In the genomic region with DNA sequence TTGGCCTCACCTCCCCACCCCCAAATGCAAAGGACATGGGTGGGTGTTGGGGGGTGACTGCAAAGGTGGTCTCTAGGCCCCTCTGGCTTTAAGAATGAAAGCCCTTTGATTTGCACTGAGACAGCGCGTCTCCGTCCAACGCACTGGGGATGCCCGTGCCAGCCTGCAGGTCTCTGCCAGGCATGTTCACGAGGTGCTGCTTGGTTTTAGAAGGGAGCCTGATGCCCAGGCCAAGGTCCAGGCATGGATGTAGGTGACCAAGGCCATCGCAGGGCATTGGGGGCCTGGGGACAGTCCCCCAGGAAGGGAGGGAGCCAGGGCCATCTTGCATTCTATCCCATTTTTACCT, we compare ENCODE assay signal across 30 cellular contexts.
DNase-seq lines count a peak whose midpoint lies in the region; ATAC-seq, FAIRE-seq and TF ChIP-seq lines count a peak whose summit lies in the region.
"Had no signal": no experiment of that assay in that cellular context is flagged by ENCODE, and none has a peak within 500 bp of the region (broad histone marks: within the 10 kb centered on the region; RNA-seq: fewer than 3 reads in every experiment).

No MANE protein-coding gene starts in this region.

- no peaks in the 10 kb centered on the region; the same call in 2 of the 3 replicates for H3K9me3 ChIP-seq in GM12878 (replicated peaks; ENCODE audit: control insufficient read depth, insufficient read depth, low read length)
- H3K9me3 ChIP-seq in neuronal stem cell (replicated peaks in 1 of 2; ENCODE audit: control insufficient read depth in 2 of 2, insufficient read depth in 1 of 2, low read depth in 1 of 2, low read length in 2 of 2) = peaks cover 0 to 1% of the 10 kb centered on the region in 2 donors
- no peaks in the 10 kb centered on the region for H3K9me3 ChIP-seq in MM.1S (replicated peaks; ENCODE audit: insufficient read depth, low read length)
- no peaks in the 10 kb centered on the region for H3K9me3 ChIP-seq in MG63
- H3K9me3 ChIP-seq: heart right ventricle, testis, vagina had no signal

- H3K4me1 ChIP-seq in GM12878 (ENCODE audit: control insufficient read depth, insufficient read depth, low read length) = peaks cover 49% of the 10 kb centered on the region
- peaks cover 0 to 2% of the 10 kb centered on the region in 2 donors for H3K4me1 ChIP-seq in neuronal stem cell (ENCODE audit: control insufficient read depth in 2 of 2, insufficient read depth in 1 of 2, low read depth in 1 of 2, low read length in 2 of 2)
- H3K4me1 ChIP-seq in MM.1S (ENCODE audit: low read length) = no peaks in the 10 kb centered on the region
- H3K4me1 ChIP-seq: heart right ventricle, testis, vagina had no signal

- H3K4me2 ChIP-seq in GM12878 (ENCODE audit: control insufficient read depth, insufficient read depth) = peak overlapping the region; percentile 59; the same call in 1 of the 2 replicates
- no peak overlapping the region for H3K4me2 ChIP-seq in neuronal stem cell (ENCODE audit: insufficient read depth, low read length, poor library complexity, severe bottlenecking)
- H3K4me2 ChIP-seq in MM.1S (ENCODE audit: low read depth, low read length) = no peak overlapping the region

- no peak overlapping the region; the same call in 1 of the 2 replicates for H3K4me3 ChIP-seq in GM12878
- H3K4me3 ChIP-seq in neuronal stem cell (ENCODE audit: low read length in 2 of 2) = no peak overlapping the region
- no peak overlapping the region for H3K4me3 ChIP-seq in MM.1S (ENCODE audit: low read length)
- H3K4me3 ChIP-seq in MG63 = no peak overlapping the region
- H3K4me3 ChIP-seq: heart right ventricle, lung, SJCRH30, skin epidermis, testis, vagina had no signal

- H3K79me1 ChIP-seq in neuronal stem cell (ENCODE audit: low read depth, low read length) = peaks cover 2% of the 10 kb centered on the region

- H3K4ac ChIP-seq in neuronal stem cell (ENCODE audit: low read length) = no peak overlapping the region

- in situ Hi-C loops in GM12878 (cut with MboI) = no loop called here

- no peak overlapping the region for H2BK15ac ChIP-seq in neuronal stem cell (ENCODE audit: low read length)

- CTCF ChIA-PET in GM12878 (lab: Yijun Ruan, JAX) = no interaction called here

- TF ChIP-seq CTCF in GM12878 (IDR thresholded peaks at IDR 0.05 in 2 of 3, conservative IDR thresholded peaks at IDR 0.05 in 1 of 3; ENCODE audit: control insufficient read depth in 2 of 3, extremely low read depth in 1 of 3, insufficient read depth in 1 of 3, low read depth in 3 of 3, low read length in 3 of 3) (no peak), MM.1S (IDR thresholded peaks at IDR 0.05; ENCODE audit: low read length) (no peak)

- no peak for TF ChIP-seq RAD21 in GM12878 (IDR thresholded peaks at IDR 0.05; ENCODE audit: insufficient read depth, low read depth, low read length)

- 71% methylated on average over 7 of the region's 7 CpGs for WGBS in GM12878 (ENCODE audit: insufficient coverage, insufficient replicate concordance, low lambda C conversion rate, missing lambda C conversion rate)
- no CpG with 5 or more reads among the region's 7 CpGs for WGBS in neuronal stem cell (ENCODE audit: extremely low coverage in 2 of 2, insufficient read length in 2 of 2, insufficient replicate concordance in 1 of 2), 2 donors

- no peak overlapping the region for H4K8ac ChIP-seq in neuronal stem cell (ENCODE audit: low read depth, low read length)

- no peak overlapping the region for H3K14ac ChIP-seq in neuronal stem cell (ENCODE audit: low read length)

- H3K27me3 ChIP-seq in GM12878 (replicated peaks in 1 of 2; ENCODE audit: control insufficient read depth in 2 of 2, insufficient read depth in 2 of 2, low read length in 1 of 2) (no peaks in the 10 kb centered on the region), neuronal stem cell (ENCODE audit: control insufficient read depth in 3 of 3, insufficient read depth in 3 of 3, low read depth in 1 of 3, low read length in 3 of 3) (no peaks in the 10 kb centered on the region), MM.1S (replicated peaks; ENCODE audit: insufficient read depth, low read length) (peaks cover 64% of the 10 kb centered on the region), MG63 (no peaks in the 10 kb centered on the region)
- H3K27me3 ChIP-seq: brain microvascular endothelial cell, heart right ventricle, SJCRH30, testis, vagina had no signal

- no peak overlapping the region for H2AFZ ChIP-seq in GM12878 (ENCODE audit: control insufficient read depth, low read depth, low read length)
- H2AFZ ChIP-seq in neuronal stem cell (ENCODE audit: low read length) = no peak overlapping the region
- no peak overlapping the region for H2AFZ ChIP-seq in MM.1S (ENCODE audit: low read length)

- peak overlapping the region; percentile 39; the same call in 1 of the 2 replicates for H3K9ac ChIP-seq in GM12878 (ENCODE audit: control insufficient read depth, insufficient read depth, low read length)
- no peak overlapping the region for H3K9ac ChIP-seq in neuronal stem cell (ENCODE audit: low read depth, low read length, poor library complexity)
- no peak overlapping the region for H3K9ac ChIP-seq in MM.1S (ENCODE audit: low read length)

- TF ChIP-seq EP300 in GM12878 (IDR thresholded peaks at IDR 0.05; ENCODE audit: borderline replicate concordance in 1 of 2, control insufficient read depth in 1 of 2, low read depth in 2 of 2, low read length in 2 of 2) = no peak

- FAIRE-seq in GM12878 (lab: Jason Lieb, UNC) = no peak
- FAIRE-seq: endothelial cell of umbilical vein, frontal cortex had no signal

- no peak overlapping the region for H4K91ac ChIP-seq in neuronal stem cell (ENCODE audit: low read depth, low read length, poor library complexity)

- H2AK5ac ChIP-seq in neuronal stem cell (ENCODE audit: low read depth, low read length) = no peak overlapping the region

- no peaks in the 10 kb centered on the region for H3K9me2 ChIP-seq in MM.1S (replicated peaks; ENCODE audit: insufficient read depth, low read length)

- SMC1A ChIA-PET in GM12878 (lab: Charles Lee; ENCODE audit: uncharacterized antibody, unreplicated experiment) = no interaction called here

- TF ChIP-seq POLR2A in GM12878 (IDR thresholded peaks at IDR 0.05; ENCODE audit: low read depth, low read length) = no peak

- no peak overlapping the region for H2BK12ac ChIP-seq in neuronal stem cell (ENCODE audit: low read length)

- H2BK120ac ChIP-seq in neuronal stem cell (ENCODE audit: low read depth, low read length) = no peak overlapping the region

- peak overlapping the region; percentile 75 for H3K23ac ChIP-seq in neuronal stem cell (ENCODE audit: low read depth, low read length, poor library complexity)

- peak overlapping the region; percentile 35 for H3K27ac ChIP-seq in GM12878 (ENCODE audit: control insufficient read depth, insufficient read depth)
- no peak overlapping the region for H3K27ac ChIP-seq in neuronal stem cell (replicated peaks; ENCODE audit: low read length)
- no peak overlapping the region; the same call in 1 of the 2 replicates for H3K27ac ChIP-seq in MM.1S (ENCODE audit: low read length)
- H3K27ac ChIP-seq: brain microvascular endothelial cell, heart right ventricle, SJCRH30, skin epidermis, testis, vagina, VCaP had no signal

- no TSS peak for BruUV-seq in GM12878 (replicated peaks; lab: Mats Ljungman, UMichigan)

- H3K18ac ChIP-seq in neuronal stem cell (ENCODE audit: low read length) = peak overlapping the region; percentile 64

- intact Hi-C loops in GM12878 (cut with micrococcal nuclease; ENCODE audit: unreplicated experiment) = no loop called here

- H4K20me1 ChIP-seq in GM12878 (ENCODE audit: control insufficient read depth, insufficient read depth) (no peaks in the 10 kb centered on the region), MM.1S (ENCODE audit: insufficient read depth, low read length) (no peaks in the 10 kb centered on the region)

- ATAC-seq in GM12878 = no peak
- no peak for ATAC-seq in HG03442 (IDR thresholded peaks at IDR 0.05; ENCODE audit: unreplicated experiment)
- ATAC-seq: heart right ventricle; natural killer cell; stimulated activated naive CD8-positive, alpha-beta T cell treated with anti-CD3 and anti-CD28 coated beads, Interleukin-15, Interleukin-2, amounts not matched to agents 100 U/mL and 50 U/mL, for 24 hours had no signal

- RAD21 ChIA-PET in GM12878 (lab: Charles Lee; ENCODE audit: unreplicated experiment) = no interaction called here

- H3F3A ChIP-seq in MM.1S (ENCODE audit: insufficient read depth, low read length) = no peaks in the 10 kb centered on the region

- H2BK5ac ChIP-seq in neuronal stem cell (ENCODE audit: low read length) = peak overlapping the region; percentile 39

- DNase-seq in activated effector memory CD4-positive, alpha-beta T cell treated with anti-CD3 and anti-CD28 coated beads, Interleukin-2, amount 50 U/mL, for 16 hours = peak; percentile 50
- DNase-seq in activated effector memory CD4-positive, alpha-beta T cell treated with Interleukin-2 at 50 U/mL for 16 hours = no peak
- no peak for DNase-seq in GM12878 (ENCODE audit: low read depth, low spot score)
- no peak for DNase-seq in neuronal stem cell (ENCODE audit: low spot score)
- DNase-seq in ureter (ENCODE audit: low spot score) = peak; percentile 28
- DNase-seq in MM.1S = no peak
- DNase-seq in MG63 = no peak
- DNase-seq: activated CD4-positive, alpha-beta T cell treated with anti-CD3 and anti-CD28 coated beads for 48 hours; AML-193; amygdala; brain microvascular endothelial cell; CD4-positive, alpha-beta T cell; Karpas-422; kidney glomerular epithelial cell; natural killer cell; NCI-H1436 treated with DMSO at 0.1 percent for 48 hours; occipital lobe; SJCRH30; stimulated activated naive CD8-positive, alpha-beta T cell treated with anti-CD3 and anti-CD28 coated beads, Interleukin-15, Interleukin-2, amounts not matched to agents 100 U/mL and 50 U/mL, for 24 hours; SW 1271; T1000 had no signal

- POLR2A ChIA-PET in GM12878 (lab: Charles Lee) = no interaction called here

- H3K79me2 ChIP-seq in GM12878 (ENCODE audit: control insufficient read depth, insufficient read depth, low read length) (peaks cover 2% of the 10 kb centered on the region; the same call in 1 of the 2 replicates), MM.1S (ENCODE audit: low read length) (no peaks in the 10 kb centered on the region)

- H3K36me3 ChIP-seq in GM12878 (ENCODE audit: control insufficient read depth in 2 of 2, insufficient read depth in 2 of 2, low read length in 1 of 2) = no peaks in the 10 kb centered on the region
- H3K36me3 ChIP-seq in neuronal stem cell (replicated peaks in 1 of 2; ENCODE audit: control insufficient read depth in 2 of 2, insufficient read depth in 2 of 2, low read length in 2 of 2) = no peaks in the 10 kb centered on the region
- no peaks in the 10 kb centered on the region for H3K36me3 ChIP-seq in MM.1S (replicated peaks; ENCODE audit: insufficient read depth, low read length)
- no peaks in the 10 kb centered on the region for H3K36me3 ChIP-seq in MG63
- H3K36me3 ChIP-seq: brain microvascular endothelial cell, heart right ventricle, SJCRH30, vagina had no signal

TF ChIP-seq in GM12878, 131 proteins besides CTCF, POLR2A, EP300 and RAD21 (continues in another document):
- TF ChIP-seq ESRRA (IDR thresholded peaks at IDR 0.05; ENCODE audit: low read length) = no peak

Comparison
In these comparisons a context has a peak if more than half of its experiments do, and no peak if none do; other contexts are left out.
1. DNase-seq: peak in activated effector memory CD4-positive, alpha-beta T cell treated with anti-CD3 and anti-CD28 coated beads, Interleukin-2, amount 50 U/mL, for 16 hours (single experiment) and ureter (single experiment); none in activated effector memory CD4-positive, alpha-beta T cell treated with Interleukin-2 at 50 U/mL for 16 hours (single experiment), GM12878 (single experiment), neuronal stem cell (single experiment), MM.1S (single experiment) and MG63 (single experiment).